Comparison of ENCODE assay signal across 36 cellular contexts in genomic region chr12:22356231-22356630, GRCh38. TPM values are rescaled to one million over a fixed set of nuclear protein-coding genes. Genes with fewer than 3 reads are reported as not detected.
"Had no signal": no experiment of that assay in that cellular context is flagged by ENCODE, and none has a peak within 500 bp of the region (broad histone marks: within the 10 kb centered on the region; RNA-seq: fewer than 3 reads in every experiment).

No MANE protein-coding gene starts in this region.

- H3K27me3 ChIP-seq: MG63 had no signal

- DNase-seq: Karpas-422, Kasumi-1, MG63, MM.1S, MV-4-11, NCI-H1048, NCI-H1092, NCI-H1092 treated with DMSO at 0.1 percent for 48 hours, NCI-H1105, NCI-H1105 treated with DMSO at 0.1 percent for 48 hours, NCI-H1417, NCI-H1417 treated with DMSO at 0.1 percent for 48 hours, NCI-H1436, NCI-H1436 treated with DMSO at 0.1 percent for 48 hours, NCI-H146, NCI-H1694, NCI-H1694 treated with DMSO at 0.1 percent for 48 hours, NCI-H187, NCI-H187 treated with DMSO at 0.1 percent for 48 hours, NCI-H1930, NCI-H2029, NCI-H2029 treated with DMSO at 0.1 percent for 48 hours, NCI-H2081, NCI-H2081 treated with DMSO at 0.1 percent for 48 hours, NCI-H2107, NCI-H2171, NCI-H2171 treated with DMSO at 0.1 percent for 48 hours, NCI-H2227 treated with DMSO at 0.1 percent for 48 hours, NCI-H226, NCI-H345, NCI-H446, NCI-H446 treated with DMSO at 0.1 percent for 48 hours, NCI-H510A, NCI-H510A treated with DMSO at 0.1 percent for 48 hours, NCI-H524 had no signal

- H3K4me3 ChIP-seq: MG63 had no signal

- H3K36me3 ChIP-seq: MG63 had no signal

RNA-seq across cellular contexts. Expression of gene ST8SIA1, which starts 21.7 kb away (rescaled TPM):
- total RNA-seq: NCI-H460 had no signal
